In genomic region chr13:74288361-74288911, GRCh38 we compare ENCODE assay signal across 7 cellular contexts.
A peak's percentile ranks its signal among the peaks of the same experiment; 100 is the strongest.
DNase-seq lines count a peak whose midpoint lies in the region; ATAC-seq and TF ChIP-seq lines count a peak whose summit lies in the region.

No MANE protein-coding gene starts in this region.

- H3K4me3 ChIP-seq in HUES48 (ENCODE audit: low read depth, low read length) = no peak overlapping the region

- H3K9ac ChIP-seq in HUES48 (ENCODE audit: low read depth, low read length) = no peak overlapping the region

- peaks cover 33% of the 10 kb centered on the region for H3K4me1 ChIP-seq in HUES48 (ENCODE audit: control insufficient read depth, insufficient read depth, low read length)

- no peaks in the 10 kb centered on the region for H3K9me3 ChIP-seq in HUES48 (ENCODE audit: control insufficient read depth, insufficient read depth, low read length)

- no peaks in the 10 kb centered on the region for H3K9me3 Mint-ChIP-seq in stimulated activated effector memory CD8-positive, alpha-beta T cell treated with anti-CD3 and anti-CD28 coated beads, Interleukin-12 subunit alpha, Interleukin-12 subunit beta, amount 100 ng/mL, for 72 hours

- TF ChIP-seq POLR2A in GM18505 (IDR thresholded peaks at IDR 0.05; ENCODE audit: borderline replicate concordance, extremely low read depth, insufficient read depth, insufficient read length) = no peak

- H3K4me1 Mint-ChIP-seq in stimulated activated effector memory CD8-positive, alpha-beta T cell treated with anti-CD3 and anti-CD28 coated beads, Interleukin-12 subunit alpha, Interleukin-12 subunit beta, amount 100 ng/mL, for 72 hours = peaks cover 35% of the 10 kb centered on the region

- ATAC-seq in stimulated activated effector memory CD8-positive, alpha-beta T cell treated with anti-CD3 and anti-CD28 coated beads, Interleukin-12 subunit alpha, Interleukin-12 subunit beta, amount 100 ng/mL, for 72 hours = no peak
- no peak for ATAC-seq in HG03378 (IDR thresholded peaks at IDR 0.05; ENCODE audit: unreplicated experiment)
- ATAC-seq in GM18505 (IDR thresholded peaks at IDR 0.05; ENCODE audit: unreplicated experiment) = no peak

- DNase-seq in SK-N-DZ (ENCODE audit: low spot score) (peak; percentile 27), astrocyte of the hippocampus (ENCODE audit: low read depth, low spot score) (peak; percentile 47), kidney tubule cell (ENCODE audit: low spot score) (peak; percentile 30)
- DNase-seq in stimulated activated effector memory CD8-positive, alpha-beta T cell treated with anti-CD3 and anti-CD28 coated beads, Interleukin-12 subunit alpha, Interleukin-12 subunit beta, amount 100 ng/mL, for 72 hours (ENCODE audit: low spot score in 2 of 2) = no peak

- peaks cover 6% of the 10 kb centered on the region for H3K36me3 Mint-ChIP-seq in stimulated activated effector memory CD8-positive, alpha-beta T cell treated with anti-CD3 and anti-CD28 coated beads, Interleukin-12 subunit alpha, Interleukin-12 subunit beta, amount 100 ng/mL, for 72 hours

- no peaks in the 10 kb centered on the region for H3K27me3 ChIP-seq in HUES48 (ENCODE audit: control insufficient read depth, insufficient read depth, low read length)

- H3K36me3 ChIP-seq in HUES48 (ENCODE audit: control insufficient read depth, insufficient read depth, low read length) = no peaks in the 10 kb centered on the region

- peak overlapping the region; percentile 36 for H3K27ac ChIP-seq in HUES48 (ENCODE audit: low read depth, low read length)

- peak overlapping the region; percentile 46 for H3K27ac Mint-ChIP-seq in stimulated activated effector memory CD8-positive, alpha-beta T cell treated with anti-CD3 and anti-CD28 coated beads, Interleukin-12 subunit alpha, Interleukin-12 subunit beta, amount 100 ng/mL, for 72 hours

- H3K4me3 Mint-ChIP-seq in stimulated activated effector memory CD8-positive, alpha-beta T cell treated with anti-CD3 and anti-CD28 coated beads, Interleukin-12 subunit alpha, Interleukin-12 subunit beta, amount 100 ng/mL, for 72 hours = peak overlapping the region; percentile 46

Comparison
In these comparisons a context has a peak if more than half of its experiments do, and no peak if none do; other contexts are left out.
1. DNase-seq: peak in SK-N-DZ (single experiment), astrocyte of the hippocampus (single experiment) and kidney tubule cell (single experiment); none in stimulated activated effector memory CD8-positive, alpha-beta T cell treated with anti-CD3 and anti-CD28 coated beads, Interleukin-12 subunit alpha, Interleukin-12 subunit beta, amount 100 ng/mL, for 72 hours (0 of 2).